8 cellular contexts compared by ENCODE assay signal in genomic region chr15:90845201-90845949, GRCh38. TPM values are rescaled to one million over a fixed set of nuclear protein-coding genes. Genes with fewer than 3 reads are reported as not detected.
DNase-seq lines count a peak whose midpoint lies in the region; ATAC-seq and TF ChIP-seq lines count a peak whose summit lies in the region.

No MANE protein-coding gene starts in this region.

- POLR2A ChIA-PET in RWPE1 (lab: Yijun Ruan, JAX; ENCODE audit: low non-redundant PET) = interaction anchor here (0.6 kb wide), 1 partner anchor 102 kb away, joined by 3 read pairs; no protein-coding TSS in a partner anchor

- no peaks in the 10 kb centered on the region for H3K27me3 ChIP-seq in colonic mucosa

- no peak overlapping the region for H3K9ac ChIP-seq in colonic mucosa (ENCODE audit: low read depth in 2 of 2, low read length in 2 of 2)

- CTCF ChIA-PET in RWPE1 (lab: Yijun Ruan, JAX) = no interaction called here

- intact Hi-C loops in colonic mucosa (cut with DNase I) = no loop called here

- no peak overlapping the region for H3K4me3 ChIP-seq in colonic mucosa

- H3K27ac ChIP-seq in RWPE1 (peak overlapping the region; percentile 10), epithelial cell of prostate (peak overlapping the region; percentile 46), colonic mucosa (no peak overlapping the region)

- no peaks in the 10 kb centered on the region for H3K36me3 ChIP-seq in colonic mucosa

- no peak for TF ChIP-seq CTCF in RWPE1 (conservative IDR thresholded peaks at IDR 0.05; ENCODE audit: low read depth)
- no peak for TF ChIP-seq CTCF in colonic mucosa (IDR thresholded peaks at IDR 0.05)

- peak; percentile 57 for DNase-seq in COLO668 (lab: John Stamatoyannopoulos, UW; ENCODE audit: unreplicated experiment)
- DNase-seq in RWPE1 (ENCODE audit: low spot score) = peak; percentile 47
- no peak for DNase-seq in epithelial cell of prostate (ENCODE audit: low read depth, low spot score)
- DNase-seq in stimulated activated CD4-positive, alpha-beta T cell treated with anti-CD3 and anti-CD28 coated beads, TNF-alpha, amount 100 ng/mL, for 48 hours (ENCODE audit: low read depth in 3 of 3) = peak in 2 of 3 donors; percentile 59 to 67
- no peak for DNase-seq in KG1 (lab: John Stamatoyannopoulos, UW)
- DNase-seq in colonic mucosa = no peak

- H3K9me3 ChIP-seq in colonic mucosa = no peaks in the 10 kb centered on the region

- peaks cover 2% of the 10 kb centered on the region for H3K4me1 ChIP-seq in colonic mucosa

- ATAC-seq in GM19025 (IDR thresholded peaks at IDR 0.05; ENCODE audit: low read depth, unreplicated experiment) (peak; percentile 77), HG03135 (IDR thresholded peaks at IDR 0.05; ENCODE audit: unreplicated experiment) (peak; percentile 90)

RNA-seq across cellular contexts. Expression of gene FURIN, which starts 23.0 kb away (rescaled TPM):
- total RNA-seq in colonic mucosa = 10 to 100 TPM; 72.3 to 82.5 TPM

RNA-seq across cellular contexts. Expression of gene FES, which starts 38.9 kb away (rescaled TPM):
- total RNA-seq in colonic mucosa = 1 to 10 TPM; 6.5 to 8.8 TPM

RNA-seq across cellular contexts. Expression of gene MAN2A2, which starts 57.7 kb away (rescaled TPM):
- 10 to 100 TPM; 34.2 to 66.4 TPM for total RNA-seq in colonic mucosa

Comparison
In these comparisons a context has a peak if more than half of its experiments do, and no peak if none do; other contexts are left out.
1. DNase-seq: peak in COLO668 (single experiment), RWPE1 (single experiment) and stimulated activated CD4-positive, alpha-beta T cell treated with anti-CD3 and anti-CD28 coated beads, TNF-alpha, amount 100 ng/mL, for 48 hours (2 of 3); none in epithelial cell of prostate (single experiment), KG1 (single experiment) and colonic mucosa (single experiment).